ENCODE assay signal across 17 cellular contexts in genomic region chr7:48091506-48092433, GRCh38. TPM values are rescaled to one million over a fixed set of nuclear protein-coding genes. Genes with fewer than 3 reads are reported as not detected.
DNase-seq lines count a peak whose midpoint lies in the region; ATAC-seq, FAIRE-seq and TF ChIP-seq lines count a peak whose summit lies in the region.
"Had no signal": no experiment of that assay in that cellular context is flagged by ENCODE, and none has a peak within 500 bp of the region (broad histone marks: within the 10 kb centered on the region; RNA-seq: fewer than 3 reads in every experiment).

No MANE protein-coding gene starts in this region.

- H3K4me1 Mint-ChIP-seq in activated CD4-positive, alpha-beta T cell treated with anti-CD3 and anti-CD28 coated beads for 36 hours: peaks cover 61% of the 10 kb centered on the region
- peaks cover 32% of the 10 kb centered on the region for H3K4me1 Mint-ChIP-seq in neural crest cell

- TF ChIP-seq EP300 in H1 (IDR thresholded peaks at IDR 0.05; ENCODE audit: borderline replicate concordance in 1 of 2, low read depth in 2 of 2, low read length in 2 of 2): no peak

- H3K4me1 ChIP-seq in H1 (replicated peaks in 1 of 4; ENCODE audit: control insufficient read depth in 3 of 4, insufficient read depth in 4 of 4, low read length in 3 of 4) (peaks cover 3 to 9% (median 7%) of the 10 kb centered on the region in 4 experiments), thyroid gland (peaks cover 0 to 31% of the 10 kb centered on the region in 2 donors)
- H3K4me1 ChIP-seq: prostate gland had no signal

- no peaks in the 10 kb centered on the region for H3K27me3 Mint-ChIP-seq in activated CD4-positive, alpha-beta T cell treated with anti-CD3 and anti-CD28 coated beads for 36 hours
- no peaks in the 10 kb centered on the region for H3K27me3 Mint-ChIP-seq in neural crest cell (ENCODE audit: low read depth)

- H3K27ac Mint-ChIP-seq in activated CD4-positive, alpha-beta T cell treated with anti-CD3 and anti-CD28 coated beads for 36 hours: peak overlapping the region; percentile 55
- H3K27ac Mint-ChIP-seq in neural crest cell (ENCODE audit: unreplicated experiment): no peak overlapping the region

- peak overlapping the region in 2 of 4 experiments; percentile 4 to 85; a peak in 2 of 8 replicates for H3K4me3 ChIP-seq in H1 (ENCODE audit: extremely low read depth in 1 of 4, insufficient read depth in 2 of 4, low read depth in 3 of 4, low read length in 4 of 4)
- no peak overlapping the region for H3K4me3 ChIP-seq in lower leg skin (ENCODE audit: low read depth, poor library complexity, severe bottlenecking)
- H3K4me3 ChIP-seq in thyroid gland (replicated peaks in 1 of 3): no peak overlapping the region
- H3K4me3 ChIP-seq: prostate gland had no signal

- H2BK5ac ChIP-seq in H1 (ENCODE audit: low read depth, low read length): no peak overlapping the region

- no peak overlapping the region for H2AFZ ChIP-seq in H1 (ENCODE audit: low read length)

- WGBS in H1 (ENCODE audit: extremely low coverage in 1 of 2, insufficient coverage in 1 of 2, insufficient read length in 1 of 2, insufficient replicate concordance in 2 of 2, low coverage in 1 of 2, low lambda C conversion rate in 2 of 2, missing lambda C conversion rate in 1 of 2), 2 experiments: 83% methylated on average over 10 of the region's 10 CpGs; no CpG with 5 or more reads in 1 of the 2 experiments
- WGBS in lower leg skin, 2 donors: 82% methylated on average over 10 of the region's 10 CpGs
- 77 to 90% methylated on average over 9 to 10 of the region's 10 CpGs for WGBS in thyroid gland, 2 donors

- H4K91ac ChIP-seq in H1 (replicated peaks; ENCODE audit: insufficient read length, low read length): no peak overlapping the region

- H4K20me1 ChIP-seq in H1 (replicated peaks in 1 of 2; ENCODE audit: control insufficient read depth in 1 of 2, insufficient read depth in 2 of 2, low read length in 2 of 2): no peaks in the 10 kb centered on the region

- peaks cover 2% of the 10 kb centered on the region; the same call in 1 of the 2 replicates for H3K79me1 ChIP-seq in H1 (ENCODE audit: low read depth, low read length)

- H3K9me3 Mint-ChIP-seq in activated CD4-positive, alpha-beta T cell treated with anti-CD3 and anti-CD28 coated beads for 36 hours (ENCODE audit: low read depth): no peaks in the 10 kb centered on the region
- H3K9me3 Mint-ChIP-seq in neural crest cell: no peaks in the 10 kb centered on the region
- H3K9me3 Mint-ChIP-seq: brain had no signal

- CTCF ChIA-PET in activated CD4-positive, alpha-beta T cell treated with anti-CD3 and anti-CD28 coated beads for 36 hours (lab: Charles Lee): interaction anchor here (0.6 to 3.0 kb wide), 5 partner anchors 11 to 147 kb away, joined by 3 to 22 read pairs (median 4); no protein-coding TSS in a partner anchor
- CTCF ChIA-PET in RWPE1 (lab: Yijun Ruan, JAX): interaction anchor here (1.1 kb wide), 1 partner anchor 104 kb away, joined by 3 read pairs; no protein-coding TSS in a partner anchor
- CTCF ChIA-PET in H1 (lab: Charles Lee; ENCODE audit: partially characterized antibody): interaction anchor here (0.9 to 5.7 kb wide), 6 partner anchors 11 to 147 kb away, joined by 3 to 34 read pairs (median 6); no protein-coding TSS in a partner anchor

- H4K5ac ChIP-seq in H1 (ENCODE audit: insufficient read length, low read depth, low read length): no peak overlapping the region

- H3K4me2 ChIP-seq in H1 (ENCODE audit: insufficient read depth in 1 of 2, low read depth in 2 of 2, low read length in 2 of 2): peak overlapping the region in 1 of 2 experiments; percentile 92; a peak in 2 of 4 replicates

- H3K36me3 ChIP-seq in H1 (ENCODE audit: control insufficient read depth in 2 of 4, insufficient read depth in 4 of 4, low read length in 3 of 4) (peaks cover 9 to 51% (median 22%) of the 10 kb centered on the region in 4 experiments; a peak in 7 of 8 replicates), thyroid gland (peaks cover 21 to 29% of the 10 kb centered on the region in 2 donors)

- FAIRE-seq in H1 (lab: Jason Lieb, UNC): no peak
- FAIRE-seq: HepG2 had no signal

- H3K27me3 ChIP-seq in H1 (replicated peaks in 1 of 4; ENCODE audit: control insufficient read depth in 3 of 4, extremely low read depth in 1 of 4, insufficient read depth in 3 of 4, low read length in 3 of 4): no peaks in the 10 kb centered on the region
- no peaks in the 10 kb centered on the region for H3K27me3 ChIP-seq in thyroid gland
- H3K27me3 ChIP-seq: upper lobe of left lung had no signal

- no peak overlapping the region for H2BK120ac ChIP-seq in H1 (replicated peaks; ENCODE audit: low read depth, low read length)

- H3K9ac ChIP-seq in H1 (replicated peaks in 1 of 4; ENCODE audit: extremely low read depth in 1 of 4, low read depth in 3 of 4, low read length in 3 of 4): no peak overlapping the region

- intact Hi-C loops in activated CD4-positive, alpha-beta T cell treated with anti-CD3 and anti-CD28 coated beads for 36 hours (cut with DNase I, micrococcal nuclease): no loop called here
- intact Hi-C loops in lower leg skin (cut with DNase I; ENCODE audit: low total_unique reads): no loop called here
- intact Hi-C loops in thyroid gland (cut with DNase I): no loop called here

- H3K23ac ChIP-seq in H1 (ENCODE audit: insufficient read length): no peak overlapping the region

- H2BK20ac ChIP-seq in H1 (ENCODE audit: low read length): no peak overlapping the region

- H2BK15ac ChIP-seq in H1 (ENCODE audit: low read length): 0 out of 2 replicates have a peak overlapping the region, but pooled peaks have one; percentile 67

- no peak for ATAC-seq in activated CD4-positive, alpha-beta T cell treated with anti-CD3 and anti-CD28 coated beads for 36 hours
- no peak for ATAC-seq in HG03432 (IDR thresholded peaks at IDR 0.05; ENCODE audit: unreplicated experiment)
- ATAC-seq: HepG2 had no signal

- peak overlapping the region; percentile 18 for H3K4me3 Mint-ChIP-seq in activated CD4-positive, alpha-beta T cell treated with anti-CD3 and anti-CD28 coated beads for 36 hours
- H3K4me3 Mint-ChIP-seq in neural crest cell: peak overlapping the region; percentile 93

- no peak overlapping the region for H3K18ac ChIP-seq in H1 (ENCODE audit: extremely low read depth, low read length)

- peaks cover 0 to 6% of the 10 kb centered on the region in 2 experiments; a peak in 1 of 4 replicates for H3K79me2 ChIP-seq in H1 (ENCODE audit: control insufficient read depth in 1 of 2, insufficient read depth in 2 of 2, low read length in 2 of 2)

- H3K4ac ChIP-seq in H1 (replicated peaks; ENCODE audit: insufficient read length, low read depth, low read length): no peak overlapping the region

- H4K8ac ChIP-seq in H1 (ENCODE audit: extremely low read depth, insufficient read depth, low read length): no peak overlapping the region

- no peak for DNase-seq in activated CD4-positive, alpha-beta T cell treated with anti-CD3 and anti-CD28 coated beads for 36 hours
- DNase-seq in activated CD4-positive, alpha-beta T cell treated with anti-CD3 and anti-CD28 coated beads for 4 hours: no peak
- DNase-seq in RWPE1 (ENCODE audit: low spot score): no peak
- DNase-seq in H1 (ENCODE audit: low read depth in 1 of 2, low spot score in 2 of 2): peak in 1 of 2 experiments; percentile 37
- DNase-seq in neural crest cell (ENCODE audit: low read depth, low spot score): no peak
- DNase-seq in lower leg skin (ENCODE audit: low spot score in 2 of 2): no peak
- no peak for DNase-seq in thyroid gland
- DNase-seq: erythroblast, midbrain, NCI-H1092, NCI-H510A, SHP77 had no signal

- H3K27ac ChIP-seq in RWPE1 (peak overlapping the region; percentile 58), H1 (ENCODE audit: low read depth, low read length) (no peak overlapping the region), thyroid gland (no peak overlapping the region)
- H3K27ac ChIP-seq: prostate gland had no signal

- TF ChIP-seq POLR2A in H1 (IDR thresholded peaks at IDR 0.05; ENCODE audit: control extremely low read depth in 1 of 2, low read depth in 2 of 2, low read length in 2 of 2): peak in 1 of 2 experiments; percentile 32; a peak in 1 of 3 replicates
- TF ChIP-seq POLR2A in lower leg skin (IDR thresholded peaks at IDR 0.05): no peak
- no peak for TF ChIP-seq POLR2A in thyroid gland (IDR thresholded peaks at IDR 0.05)

- no peak for TF ChIP-seq RAD21 in H1 (IDR thresholded peaks at IDR 0.05 in 1 of 2, conservative IDR thresholded peaks at IDR 0.05 in 1 of 2; ENCODE audit: low read depth in 2 of 2, low read length in 2 of 2)

- no peak overlapping the region for H2BK12ac ChIP-seq in H1 (ENCODE audit: low read depth, low read length)

- POLR2A ChIA-PET in activated CD4-positive, alpha-beta T cell treated with anti-CD3 and anti-CD28 coated beads for 36 hours (lab: Charles Lee): no interaction called here
- POLR2A ChIA-PET in RWPE1 (lab: Yijun Ruan, JAX; ENCODE audit: low non-redundant PET) (no interaction called here), H1 (lab: Charles Lee; ENCODE audit: partially characterized antibody) (interaction anchor here (0.7 to 4.6 kb wide), 6 partner anchors 9 to 109 kb away, joined by 3 to 26 read pairs (median 6); no protein-coding TSS in a partner anchor)

- no peak overlapping the region for H2AK5ac ChIP-seq in H1 (ENCODE audit: low read depth, low read length)

- H3K56ac ChIP-seq in H1 (replicated peaks; ENCODE audit: insufficient read length, low read depth, low read length): no peak overlapping the region

- TF ChIP-seq CTCF in RWPE1 (conservative IDR thresholded peaks at IDR 0.05; ENCODE audit: low read depth): no peak
- no peak for TF ChIP-seq CTCF in H1 (IDR thresholded peaks at IDR 0.05; ENCODE audit: control extremely low read depth in 1 of 3, insufficient read depth in 1 of 3, low read depth in 1 of 3, low read length in 3 of 3)
- TF ChIP-seq CTCF in neural crest cell (conservative IDR thresholded peaks at IDR 0.05): no peak
- TF ChIP-seq CTCF in lower leg skin (IDR thresholded peaks at IDR 0.05): no peak
- TF ChIP-seq CTCF in thyroid gland (IDR thresholded peaks at IDR 0.05): no peak

- H3K9me3 ChIP-seq in H1 (ENCODE audit: insufficient read depth in 2 of 2, low read depth in 1 of 2, low read length in 1 of 2): no peaks in the 10 kb centered on the region
- H3K9me3 ChIP-seq in thyroid gland: no peaks in the 10 kb centered on the region
- H3K9me3 ChIP-seq: prostate gland, upper lobe of left lung had no signal

- peaks cover 59% of the 10 kb centered on the region for H3K36me3 Mint-ChIP-seq in activated CD4-positive, alpha-beta T cell treated with anti-CD3 and anti-CD28 coated beads for 36 hours (ENCODE audit: low read depth)
- H3K36me3 Mint-ChIP-seq in neural crest cell (ENCODE audit: low read depth): peaks cover 3% of the 10 kb centered on the region

- H3K14ac ChIP-seq in H1 (ENCODE audit: insufficient read length): no peak overlapping the region

- peaks cover 7% of the 10 kb centered on the region; the same call in 1 of the 2 replicates for H3K23me2 ChIP-seq in H1 (ENCODE audit: low read depth, low read length)

RNA-seq across cellular contexts. Expression of gene UPP1, which starts 2.7 kb away (rescaled TPM):
- 10 to 100 TPM; 51.6 to 70.7 TPM for total RNA-seq in activated CD4-positive, alpha-beta T cell treated with anti-CD3 and anti-CD28 coated beads for 36 hours
- 37.5 and 40.7 TPM in 2 replicates for total RNA-seq in H1 (2021; fragmentation: NEBNext Ultra II Directional; extraction: Animal tissue kit (Norgen Biotek cat#: 25700))
- polyA plus RNA-seq in H1 (2011; rRNA removed): 46.2 and 61.4 TPM in 2 replicates
- 58.2 TPM for polyA plus RNA-seq in H1 (2011; cell fraction: cytosol; rRNA removed)
- polyA plus RNA-seq in H1 (2011; cell fraction: nucleus; rRNA removed): 66.5 TPM
- polyA plus RNA-seq in H1 (2012, experiment 1 of 2): 27.9 to 52.2 TPM (median 42.1 TPM) in 4 replicates
- polyA plus RNA-seq in H1 (2012, experiment 2 of 2): 52.2 TPM
- polyA plus RNA-seq in H1 (2013, experiment 1 of 2): 26.9 TPM
- polyA plus RNA-seq in H1 (2013, experiment 2 of 2): 26.2 TPM
- polyA minus RNA-seq in H1 (2011; rRNA and poly(A)+ RNA removed): 12.3 and 17.4 TPM in 2 replicates
- 15.8 TPM for polyA minus RNA-seq in H1 (2011; cell fraction: cytosol; rRNA and poly(A)+ RNA removed)
- polyA minus RNA-seq in H1 (2011; cell fraction: nucleus; rRNA and poly(A)+ RNA removed): 22.2 TPM
- 18.9 and 23.1 TPM in 2 replicates for total RNA-seq in neural crest cell
- total RNA-seq in lower leg skin: 1 to 10 TPM; 3.9 to 9.4 (median 5.9) TPM
- 10 to 100 TPM; 11.3 to 16.9 (median 15.0) TPM for total RNA-seq in thyroid gland

RNA-seq across cellular contexts. Expression of gene C7orf57, which starts 56.4 kb away (rescaled TPM):
- under 1 TPM; 0.33 to 0.46 TPM for total RNA-seq in activated CD4-positive, alpha-beta T cell treated with anti-CD3 and anti-CD28 coated beads for 36 hours
- 0.27 and 0.56 TPM in 2 replicates for total RNA-seq in H1 (2021; fragmentation: NEBNext Ultra II Directional; extraction: Animal tissue kit (Norgen Biotek cat#: 25700))
- 0.08 and 0.25 TPM in 2 replicates for polyA plus RNA-seq in H1 (2011; rRNA removed)
- 0.27 TPM for polyA plus RNA-seq in H1 (2011; cell fraction: cytosol; rRNA removed)
- 0.57 TPM for polyA plus RNA-seq in H1 (2011; cell fraction: nucleus; rRNA removed)
- polyA plus RNA-seq in H1 (2012, experiment 1 of 2): 0.08 to 0.43 TPM (median 0.18 TPM) in 3 of 4 replicates, not detected in the other
- polyA plus RNA-seq in H1 (2012, experiment 2 of 2): not detected
- 0.30 TPM for polyA plus RNA-seq in H1 (2013, experiment 1 of 2)
- 0.24 TPM for polyA plus RNA-seq in H1 (2013, experiment 2 of 2)
- 0.10 and 0.19 TPM in 2 replicates for polyA minus RNA-seq in H1 (2011; rRNA and poly(A)+ RNA removed)
- not detected for polyA minus RNA-seq in H1 (2011; cell fraction: cytosol; rRNA and poly(A)+ RNA removed)
- polyA minus RNA-seq in H1 (2011; cell fraction: nucleus; rRNA and poly(A)+ RNA removed): 0.40 TPM
- total RNA-seq in neural crest cell: not detected in 2 replicates
- under 1 TPM in 1 of 4 donors, not detected in 3; 0.39 TPM for total RNA-seq in lower leg skin
- not detected for total RNA-seq in thyroid gland
- total RNA-seq: HepG2 had no signal
- polyA plus RNA-seq: HepG2 had no signal
